ENCODE assay signal across 33 cellular contexts in genomic region chr13:82566864-82567263, GRCh38.
"Had no signal": no experiment of that assay in that cellular context is flagged by ENCODE, and none has a peak within 500 bp of the region (broad histone marks: within the 10 kb centered on the region; RNA-seq: fewer than 3 reads in every experiment).

No MANE protein-coding gene starts in this region.

- H3K27me3 Mint-ChIP-seq: activated B cell treated with CpG ODN at 0.5 μM for 24 hours; activated CD4-positive, alpha-beta memory T cell treated with anti-CD3 and anti-CD28 coated beads for 36 hours; activated CD4-positive, alpha-beta T cell treated with anti-CD3 and anti-CD28 coated beads, Interleukin-2, amount 10 ng/mL, durations not matched to agents 24 days and 14 days; activated CD8-positive, alpha-beta T cell treated with anti-CD3 and anti-CD28 coated beads for 36 hours; activated naive CD8-positive, alpha-beta T cell treated with anti-CD3 and anti-CD28 coated beads for 36 hours; activated T-helper 17 cell treated with anti-CD3 and anti-CD28 coated beads, Interleukin-2, amount 50 U/mL, for 72 hours; T-helper 17 cell had no signal

- H3K4me1 ChIP-seq: body of pancreas, breast epithelium had no signal

- H3K9me3 Mint-ChIP-seq: activated CD4-positive, alpha-beta memory T cell treated with anti-CD3 and anti-CD28 coated beads for 36 hours; activated CD4-positive, alpha-beta T cell treated with anti-CD3 and anti-CD28 coated beads, Interleukin-2, amount 10 ng/mL, durations not matched to agents 24 days and 14 days; activated naive CD8-positive, alpha-beta T cell treated with anti-CD3 and anti-CD28 coated beads for 36 hours; activated T-helper 17 cell treated with anti-CD3 and anti-CD28 coated beads, Interleukin-2, amount 50 U/mL, for 72 hours had no signal

- ATAC-seq: activated CD8-positive, alpha-beta T cell treated with anti-CD3 and anti-CD28 coated beads for 36 hours; activated naive CD4-positive, alpha-beta T cell treated with anti-CD3 and anti-CD28 coated beads, Interleukin-2, amount 50 U/mL, for 72 hours; activated T-cell treated with anti-CD3 and anti-CD28 coated beads, Interleukin-2, amount 50 U/mL, for 4 hours; activated T-cell treated with anti-CD3 and anti-CD28 coated beads, Interleukin-2, amount 50 U/mL, for 72 hours; activated T-helper 17 cell treated with anti-CD3 and anti-CD28 coated beads, Interleukin-2, amount 50 U/mL, for 72 hours; body of pancreas; T-helper 17 cell had no signal

- H3K27ac Mint-ChIP-seq: activated B cell treated with CpG ODN at 0.5 μM for 24 hours; activated CD4-positive, alpha-beta memory T cell treated with anti-CD3 and anti-CD28 coated beads for 36 hours; activated CD4-positive, alpha-beta T cell treated with anti-CD3 and anti-CD28 coated beads, Interleukin-2, amount 10 ng/mL, durations not matched to agents 24 days and 14 days; activated CD8-positive, alpha-beta T cell treated with anti-CD3 and anti-CD28 coated beads for 36 hours; activated naive CD4-positive, alpha-beta T cell treated with anti-CD3 and anti-CD28 coated beads for 36 hours; activated naive CD4-positive, alpha-beta T cell treated with anti-CD3 and anti-CD28 coated beads, Interleukin-2, amount 50 U/mL, for 72 hours; activated naive CD8-positive, alpha-beta T cell treated with anti-CD3 and anti-CD28 coated beads for 36 hours; activated T-cell treated with anti-CD3 and anti-CD28 coated beads, Interleukin-2, amount 50 U/mL, for 72 hours; activated T-helper 1 cell treated with anti-CD3 and anti-CD28 coated beads, Interleukin-12 subunit alpha, Interleukin-12 subunit beta, Interleukin-2, Interleukin-4 antibody, amounts not matched to agents 30 ng/mL and 10 ng/mL and 1 ng/mL, durations not matched to agents 14 hours and 24 hours and 36 hours; activated T-helper 17 cell treated with anti-CD3 and anti-CD28 coated beads, Interleukin-2, amount 50 U/mL, for 72 hours; T-helper 17 cell; T-helper 2 cell treated with Interferon-gamma antibody and Interleukin-4, amounts not matched to agents 5 μg/mL and 100 μg/mL, for 36 hours had no signal

- H3K4me1 Mint-ChIP-seq: activated B cell treated with CpG ODN at 0.5 μM for 24 hours; activated CD4-positive, alpha-beta T cell treated with anti-CD3 and anti-CD28 coated beads, Interleukin-2, amount 10 ng/mL, durations not matched to agents 24 days and 14 days; activated naive CD8-positive, alpha-beta T cell treated with anti-CD3 and anti-CD28 coated beads for 36 hours; activated T-helper 17 cell treated with anti-CD3 and anti-CD28 coated beads, Interleukin-2, amount 50 U/mL, for 72 hours; T-helper 17 cell had no signal

- H3K27me3 ChIP-seq: adrenal gland, body of pancreas, brain microvascular endothelial cell, breast epithelium had no signal

- H3K4me3 Mint-ChIP-seq: activated B cell treated with CpG ODN at 0.5 μM for 24 hours; activated CD4-positive, alpha-beta memory T cell treated with anti-CD3 and anti-CD28 coated beads for 36 hours; activated CD4-positive, alpha-beta T cell treated with anti-CD3 and anti-CD28 coated beads, Interleukin-2, amount 10 ng/mL, durations not matched to agents 24 days and 14 days; activated CD8-positive, alpha-beta T cell treated with anti-CD3 and anti-CD28 coated beads for 36 hours; activated naive CD4-positive, alpha-beta T cell treated with anti-CD3 and anti-CD28 coated beads for 36 hours; activated naive CD8-positive, alpha-beta T cell treated with anti-CD3 and anti-CD28 coated beads for 36 hours; activated T-cell treated with anti-CD3 and anti-CD28 coated beads, Interleukin-2, amount 50 U/mL, for 4 hours; activated T-cell treated with anti-CD3 and anti-CD28 coated beads, Interleukin-2, amount 50 U/mL, for 72 hours; activated T-helper 1 cell treated with anti-CD3 and anti-CD28 coated beads, Interleukin-12 subunit alpha, Interleukin-12 subunit beta, Interleukin-2, Interleukin-4 antibody, amounts not matched to agents 30 ng/mL and 10 ng/mL and 1 ng/mL, durations not matched to agents 14 hours and 24 hours and 36 hours; activated T-helper 17 cell treated with anti-CD3 and anti-CD28 coated beads, Interleukin-2, amount 50 U/mL, for 72 hours; T-helper 17 cell; T-helper 2 cell treated with Interferon-gamma antibody and Interleukin-4, amounts not matched to agents 5 μg/mL and 100 μg/mL, for 36 hours had no signal

- DNase-seq: activated B cell treated with CpG ODN at 0.5 μM for 24 hours; activated CD4-positive, alpha-beta memory T cell treated with anti-CD3 and anti-CD28 coated beads for 36 hours; activated CD4-positive, alpha-beta T cell treated with anti-CD3 and anti-CD28 coated beads for 4 hours; activated CD4-positive, alpha-beta T cell treated with anti-CD3 and anti-CD28 coated beads, Interleukin-2, amount 10 ng/mL, durations not matched to agents 24 days and 14 days; activated CD4-positive, alpha-beta T cell treated with anti-CD3 and anti-CD28 coated beads, Interleukin-2, amount 50 U/mL, for 1 hour; activated CD4-positive, alpha-beta T cell treated with anti-CD3 and anti-CD28 coated beads, Interleukin-2, amount 50 U/mL, for 4 hours; activated CD4-positive, CD25-positive, alpha-beta regulatory T cell treated with anti-CD3 and anti-CD28 coated beads, Interleukin-2, amount 50 U/mL, for 72 hours; activated CD8-positive, alpha-beta memory T cell treated with anti-CD3 and anti-CD28 coated beads, Interleukin-2, amount 50 U/mL, for 4 hours; activated CD8-positive, alpha-beta T cell treated with anti-CD3 and anti-CD28 coated beads for 36 hours; activated effector memory CD4-positive, alpha-beta T cell treated with anti-CD3 and anti-CD28 coated beads, Interleukin-2, amount 50 U/mL, for 16 hours; activated gamma-delta T cell treated with Interleukin-2 at 50 U/mL for 16 hours; activated naive CD4-positive, alpha-beta T cell; activated naive CD4-positive, alpha-beta T cell treated with anti-CD3 and anti-CD28 coated beads for 36 hours; activated naive CD4-positive, alpha-beta T cell treated with anti-CD3 and anti-CD28 coated beads, Interleukin-2, amount 50 U/mL, for 16 hours; activated naive CD8-positive, alpha-beta T cell treated with anti-CD3 and anti-CD28 coated beads for 36 hours; activated T-cell treated with anti-CD3 and anti-CD28 coated beads for 4 hours; activated T-cell treated with anti-CD3 and anti-CD28 coated beads, Interleukin-2, amount 50 U/mL, for 1 hour; activated T-cell treated with anti-CD3 and anti-CD28 coated beads, Interleukin-2, amount 50 U/mL, for 4 hours; activated T-cell treated with anti-CD3 and anti-CD28 coated beads, Interleukin-2, amount 50 U/mL, for 72 hours; adrenal gland; amniotic stem cell; aorta; body of pancreas; brain microvascular endothelial cell; central memory CD4-positive, alpha-beta T cell; T-helper 17 cell; T-helper 9 cell had no signal

- H3K4me3 ChIP-seq: adrenal gland, body of pancreas, breast epithelium had no signal

- H3K9me3 ChIP-seq: adrenal gland, body of pancreas, breast epithelium had no signal

- H3K27ac ChIP-seq: adrenal gland, body of pancreas, brain microvascular endothelial cell, breast epithelium, VCaP had no signal

- H3K36me3 ChIP-seq: adrenal gland, brain microvascular endothelial cell, breast epithelium had no signal

- H3K36me3 Mint-ChIP-seq: activated CD4-positive, alpha-beta memory T cell treated with anti-CD3 and anti-CD28 coated beads for 36 hours; activated naive CD8-positive, alpha-beta T cell treated with anti-CD3 and anti-CD28 coated beads for 36 hours had no signal
